In the genomic region with DNA sequence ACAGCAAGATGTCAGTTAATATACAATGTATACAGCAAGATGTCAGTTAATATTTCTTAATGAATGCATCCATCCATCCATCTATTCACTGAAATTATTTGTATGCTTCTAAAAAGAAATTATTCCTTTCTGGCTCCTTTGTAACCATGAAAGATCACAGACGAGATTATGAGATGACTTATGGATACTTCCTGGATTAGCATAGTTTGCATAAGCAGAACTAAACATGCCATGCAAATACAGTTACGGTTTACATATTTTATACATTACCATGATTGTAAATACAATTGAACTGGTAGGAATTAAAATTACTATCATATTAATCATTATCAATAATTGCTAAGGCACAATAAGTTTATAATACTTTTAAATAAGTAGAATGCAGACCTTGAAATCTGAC, we compare ENCODE assay signal across 30 cellular contexts. TPM values are rescaled to one million over a fixed set of nuclear protein-coding genes. Genes with fewer than 3 reads are reported as not detected.
"Had no signal": no experiment of that assay in that cellular context is flagged by ENCODE, and none has a peak within 500 bp of the region (broad histone marks: within the 10 kb centered on the region; RNA-seq: fewer than 3 reads in every experiment).

No MANE protein-coding gene starts in this region.

- FAIRE-seq: astrocyte had no signal

- DNase-seq: activated CD4-positive, alpha-beta T cell treated with anti-CD3 and anti-CD28 coated beads for 48 hours; activated CD4-positive, alpha-beta T cell treated with anti-CD3 and anti-CD28 coated beads, Interleukin-2, amount 50 U/mL, for 4 hours; activated CD4-positive, CD25-positive, alpha-beta regulatory T cell treated with anti-CD3 and anti-CD28 coated beads, Interleukin-2, amount 50 U/mL, for 72 hours; activated CD8-positive, alpha-beta memory T cell treated with anti-CD3 and anti-CD28 coated beads, Interleukin-2, amount 50 U/mL, for 48 hours; activated CD8-positive, alpha-beta T cell treated with anti-CD3 and anti-CD28 coated beads, Interleukin-2, amount 10 ng/mL, durations not matched to agents 7 days and 5 days; activated effector memory CD4-positive, alpha-beta T cell treated with Interleukin-2 at 50 U/mL for 16 hours; activated naive CD4-positive, alpha-beta T cell treated with Interleukin-2 at 50 U/mL for 16 hours; activated naive CD8-positive, alpha-beta T cell treated with anti-CD3 and anti-CD28 coated beads, Interleukin-2, amount 50 U/mL, for 24 hours; activated T-cell treated with anti-CD3 and anti-CD28 coated beads, Interleukin-2, amount 50 U/mL, for 1 hour; amygdala; NCI-H1092; NCI-H1930; NCI-H2171; NCI-H2227 treated with DMSO at 0.1 percent for 48 hours; NCI-H446 treated with DMSO at 0.1 percent for 48 hours; NCI-H69; NK-92 treated with Interleukin-12 subunit alpha and Interleukin-12 subunit beta, amount 100 ng/mL, for 24 hours; OCI-M1; Peyer's patch; Right ventricle myocardium superior; SJCRH30; T-helper 17 cell; T-helper 9 cell had no signal

- H3K4me1 ChIP-seq: Peyer's patch, SJCRH30 had no signal

- ATAC-seq: activated CD8-positive, alpha-beta T cell treated with anti-CD3 and anti-CD28 coated beads, Interleukin-2, amount 10 ng/mL, durations not matched to agents 7 days and 5 days; activated naive CD4-positive, alpha-beta T cell treated with anti-CD3 and anti-CD28 coated beads, Interleukin-2, amount 50 U/mL, for 72 hours; activated naive CD8-positive, alpha-beta T cell treated with anti-CD3 and anti-CD28 coated beads, Interleukin-2, amount 50 U/mL, for 24 hours; T-helper 17 cell; WTC11 had no signal

- H3K9me3 ChIP-seq: Peyer's patch, SJCRH30 had no signal

- H3K9me3 Mint-ChIP-seq: activated naive CD8-positive, alpha-beta T cell treated with anti-CD3 and anti-CD28 coated beads, Interleukin-2, amount 50 U/mL, for 24 hours; activated T-helper 1 cell treated with anti-CD3 and anti-CD28 coated beads, Interleukin-12 subunit alpha, Interleukin-12 subunit beta, Interleukin-2, Interleukin-4 antibody, amounts not matched to agents 30 ng/mL and 10 ng/mL and 1 ng/mL, durations not matched to agents 14 hours and 24 hours and 36 hours; central memory CD8-positive, alpha-beta T cell had no signal

- H3K36me3 Mint-ChIP-seq: activated naive CD4-positive, alpha-beta T cell treated with anti-CD3 and anti-CD28 coated beads, Interleukin-2, amount 50 U/mL, for 72 hours; brain; WTC11 had no signal

- H3K4me3 Mint-ChIP-seq: activated CD8-positive, alpha-beta T cell treated with anti-CD3 and anti-CD28 coated beads, Interleukin-2, amount 10 ng/mL, durations not matched to agents 7 days and 5 days; activated naive CD8-positive, alpha-beta T cell treated with anti-CD3 and anti-CD28 coated beads, Interleukin-2, amount 50 U/mL, for 24 hours; activated T-helper 1 cell treated with anti-CD3 and anti-CD28 coated beads, Interleukin-12 subunit alpha, Interleukin-12 subunit beta, Interleukin-2, Interleukin-4 antibody, amounts not matched to agents 30 ng/mL and 10 ng/mL and 1 ng/mL, durations not matched to agents 14 hours and 24 hours and 36 hours; brain; central memory CD8-positive, alpha-beta T cell; T-helper 17 cell; WTC11 had no signal

- H3K36me3 ChIP-seq: Peyer's patch, SJCRH30 had no signal

- H3K27ac ChIP-seq: Peyer's patch, RWPE1, SJCRH30 had no signal

- H3K4me3 ChIP-seq: Peyer's patch, SJCRH30 had no signal

- H3K27me3 ChIP-seq: Peyer's patch, SJCRH30 had no signal

- H3K4me1 Mint-ChIP-seq: activated naive CD8-positive, alpha-beta T cell treated with anti-CD3 and anti-CD28 coated beads, Interleukin-2, amount 50 U/mL, for 24 hours; central memory CD8-positive, alpha-beta T cell; T-helper 17 cell had no signal

- H3K27me3 Mint-ChIP-seq: activated naive CD8-positive, alpha-beta T cell treated with anti-CD3 and anti-CD28 coated beads, Interleukin-2, amount 50 U/mL, for 24 hours; brain; central memory CD8-positive, alpha-beta T cell had no signal

RNA-seq across cellular contexts. Expression of a gene that starts 32.7 kb away (rescaled TPM):
- total RNA-seq: activated CD8-positive, alpha-beta T cell treated with anti-CD3 and anti-CD28 coated beads, Interleukin-2, amount 10 ng/mL, durations not matched to agents 7 days and 5 days; activated naive CD4-positive, alpha-beta T cell treated with anti-CD3 and anti-CD28 coated beads, Interleukin-2, amount 50 U/mL, for 72 hours; activated T-helper 1 cell treated with anti-CD3 and anti-CD28 coated beads, Interleukin-12 subunit alpha, Interleukin-12 subunit beta, Interleukin-2, Interleukin-4 antibody, amounts not matched to agents 30 ng/mL and 10 ng/mL and 1 ng/mL, durations not matched to agents 14 hours and 24 hours and 36 hours; T-helper 17 cell had no signal
